ENCODE assay signal across 12 cellular contexts in the genomic region with DNA sequence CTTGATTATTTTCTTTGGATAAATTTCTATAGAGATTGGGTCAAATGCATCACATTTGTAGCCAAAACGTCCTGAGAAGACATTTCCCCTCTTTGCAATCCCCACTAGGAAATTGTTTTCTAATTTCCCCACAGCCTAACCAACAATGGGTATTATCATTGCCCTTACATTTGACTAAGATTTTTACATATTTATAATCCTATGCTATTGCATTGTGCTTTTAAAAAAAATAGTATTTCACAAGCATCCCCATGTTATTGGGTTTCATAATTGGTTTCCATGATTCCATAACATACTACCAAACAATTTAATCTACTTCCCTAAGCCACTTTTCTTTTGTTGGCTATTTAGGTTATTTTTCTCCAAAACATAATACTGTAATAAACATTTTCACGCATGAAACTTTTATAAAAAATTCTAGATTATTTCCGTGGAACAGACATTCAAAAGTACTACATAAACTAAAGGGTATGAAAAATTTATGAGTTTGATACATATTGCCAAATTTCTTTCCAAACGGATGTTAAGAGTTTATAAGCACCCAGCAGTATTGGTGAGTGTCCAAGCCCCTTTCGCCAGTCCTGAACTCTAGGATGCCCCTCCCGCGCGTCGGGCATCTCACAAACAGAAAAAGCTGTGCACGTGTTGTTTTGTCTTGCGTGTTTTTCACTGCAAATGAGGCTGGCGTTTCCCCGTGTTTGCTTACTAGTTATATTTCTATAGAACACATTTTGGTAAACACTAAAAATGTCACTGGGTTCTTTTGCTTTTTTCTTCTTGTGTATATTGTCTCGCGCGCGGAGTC. TPM values are rescaled to one million over a fixed set of nuclear protein-coding genes. Genes with fewer than 3 reads are reported as not detected.
DNase-seq lines count a peak whose midpoint lies in the region; ATAC-seq and TF ChIP-seq lines count a peak whose summit lies in the region.
"Had no signal": no experiment of that assay in that cellular context is flagged by ENCODE, and none has a peak within 500 bp of the region (broad histone marks: within the 10 kb centered on the region; RNA-seq: fewer than 3 reads in every experiment).

No MANE protein-coding gene starts in this region.

- CTCF ChIA-PET in activated CD8-positive, alpha-beta memory T cell treated with anti-CD3 and anti-CD28 coated beads, Interleukin-2, amount 10 ng/mL, durations not matched to agents 7 days and 5 days (lab: Charles Lee), result no interaction called here

- no peak overlapping the region for H3K9ac ChIP-seq in HUES6 (ENCODE audit: low read length)
- H3K9ac ChIP-seq: parathyroid adenoma, SK-N-SH had no signal

- ATAC-seq in activated CD8-positive, alpha-beta memory T cell treated with anti-CD3 and anti-CD28 coated beads, Interleukin-2, amount 10 ng/mL, durations not matched to agents 7 days and 5 days, result no peak
- ATAC-seq in HG03521 (IDR thresholded peaks at IDR 0.05; ENCODE audit: unreplicated experiment), result no peak
- no peak for ATAC-seq in HG03039 (IDR thresholded peaks at IDR 0.05; ENCODE audit: unreplicated experiment)
- ATAC-seq: activated CD4-positive, CD25-positive, alpha-beta regulatory T cell treated with anti-CD3 and anti-CD28 coated beads, Interleukin-2, amount 50 U/mL, for 24 hours had no signal

- TF ChIP-seq CTCF in brain (conservative IDR thresholded peaks at IDR 0.05) (no peak), osteocyte (IDR thresholded peaks at IDR 0.05) (no peak), tibial nerve (IDR thresholded peaks at IDR 0.05) (no peak)

- TF ChIP-seq EP300 in tibial nerve (IDR thresholded peaks at IDR 0.05), result peak in 1 of 2 donors; percentile 6

- H3K27ac ChIP-seq in HUES6 (ENCODE audit: low read depth, low read length) (no peak overlapping the region), tibial nerve (no peak overlapping the region)
- H3K27ac ChIP-seq: parathyroid adenoma, tibial artery had no signal

- 17 to 21% methylated on average over 17 of the region's 17 CpGs for WGBS in tibial nerve, 2 donors

- peak overlapping the region; percentile 19 for H3K4me3 Mint-ChIP-seq in activated CD8-positive, alpha-beta memory T cell treated with anti-CD3 and anti-CD28 coated beads, Interleukin-2, amount 10 ng/mL, durations not matched to agents 7 days and 5 days
- H3K4me3 Mint-ChIP-seq in brain (peak overlapping the region; percentile 66 to 85 (median 77)), osteocyte (ENCODE audit: unreplicated experiment) (peak overlapping the region; percentile 18)

- H3K27me3 Mint-ChIP-seq in activated CD8-positive, alpha-beta memory T cell treated with anti-CD3 and anti-CD28 coated beads, Interleukin-2, amount 10 ng/mL, durations not matched to agents 7 days and 5 days, result peaks cover 81% of the 10 kb centered on the region
- peaks cover 97% of the 10 kb centered on the region for H3K27me3 Mint-ChIP-seq in brain
- H3K27me3 Mint-ChIP-seq in osteocyte (ENCODE audit: unreplicated experiment), result peaks cover 71% of the 10 kb centered on the region

- H3K27me3 ChIP-seq in HUES6 (ENCODE audit: control insufficient read depth, insufficient read depth, low read length) (peaks cover 93% of the 10 kb centered on the region), tibial nerve (peaks cover 2 to 94% of the 10 kb centered on the region in 2 donors)

- no peak overlapping the region for H3K27ac Mint-ChIP-seq in activated CD8-positive, alpha-beta memory T cell treated with anti-CD3 and anti-CD28 coated beads, Interleukin-2, amount 10 ng/mL, durations not matched to agents 7 days and 5 days
- H3K27ac Mint-ChIP-seq in brain (no peak overlapping the region), osteocyte (ENCODE audit: unreplicated experiment) (no peak overlapping the region)

- no peaks in the 10 kb centered on the region for H3K9me3 Mint-ChIP-seq in activated CD8-positive, alpha-beta memory T cell treated with anti-CD3 and anti-CD28 coated beads, Interleukin-2, amount 10 ng/mL, durations not matched to agents 7 days and 5 days (ENCODE audit: low read depth)
- H3K9me3 Mint-ChIP-seq in brain (peaks cover 0 to 7% (median 0%) of the 10 kb centered on the region in 5 experiments), osteocyte (ENCODE audit: unreplicated experiment) (no peaks in the 10 kb centered on the region)

- peaks cover 18% of the 10 kb centered on the region for H3K4me1 Mint-ChIP-seq in activated CD8-positive, alpha-beta memory T cell treated with anti-CD3 and anti-CD28 coated beads, Interleukin-2, amount 10 ng/mL, durations not matched to agents 7 days and 5 days
- H3K4me1 Mint-ChIP-seq in brain, result peaks cover 16% of the 10 kb centered on the region
- peaks cover 10% of the 10 kb centered on the region for H3K4me1 Mint-ChIP-seq in osteocyte (ENCODE audit: unreplicated experiment)

- TF ChIP-seq POLR2A in tibial nerve (IDR thresholded peaks at IDR 0.05), result no peak

- no peaks in the 10 kb centered on the region for H3K9me3 ChIP-seq in HUES6 (ENCODE audit: control insufficient read depth, insufficient read depth, low read depth, low read length)
- H3K9me3 ChIP-seq in tibial nerve, result no peaks in the 10 kb centered on the region
- H3K9me3 ChIP-seq: SK-N-SH, tibial artery had no signal

- H3K4me3 ChIP-seq in HUES6 (ENCODE audit: low read depth, low read length) (0 out of 2 replicates have a peak overlapping the region, but pooled peaks have one; percentile 74), tibial nerve (no peak overlapping the region)

- no peaks in the 10 kb centered on the region for H3K36me3 Mint-ChIP-seq in activated CD8-positive, alpha-beta memory T cell treated with anti-CD3 and anti-CD28 coated beads, Interleukin-2, amount 10 ng/mL, durations not matched to agents 7 days and 5 days
- H3K36me3 Mint-ChIP-seq in brain (no peaks in the 10 kb centered on the region), osteocyte (ENCODE audit: unreplicated experiment) (no peaks in the 10 kb centered on the region)

- no peak for DNase-seq in activated CD8-positive, alpha-beta memory T cell treated with anti-CD3 and anti-CD28 coated beads, Interleukin-2, amount 10 ng/mL, durations not matched to agents 7 days and 5 days
- no peak for DNase-seq in activated CD8-positive, alpha-beta memory T cell treated with anti-CD3 and anti-CD28 coated beads, Interleukin-2, amount 50 U/mL, for 4 hours
- no peak for DNase-seq in osteocyte (ENCODE audit: extremely low spot score, unreplicated experiment)
- DNase-seq in tibial nerve (ENCODE audit: low spot score in 2 of 2), result no peak
- DNase-seq: SK-N-SH had no signal

- H3K4me1 ChIP-seq in HUES6 (ENCODE audit: control insufficient read depth, insufficient read depth, low read length), result peaks cover 13% of the 10 kb centered on the region
- H3K4me1 ChIP-seq in tibial nerve, result peaks cover 0 to 45% (median 27%) of the 10 kb centered on the region in 4 donors
- H3K4me1 ChIP-seq: parathyroid adenoma had no signal

- no peaks in the 10 kb centered on the region for H3K36me3 ChIP-seq in HUES6 (ENCODE audit: control insufficient read depth, insufficient read depth, low read length)
- H3K36me3 ChIP-seq in tibial nerve, result no peaks in the 10 kb centered on the region
- H3K36me3 ChIP-seq: tibial artery had no signal

RNA-seq across cellular contexts. Expression of gene LHX4, which starts 2.0 kb away (rescaled TPM):
- total RNA-seq in activated CD8-positive, alpha-beta memory T cell treated with anti-CD3 and anti-CD28 coated beads, Interleukin-2, amount 10 ng/mL, durations not matched to agents 7 days and 5 days, result not detected
- polyA plus RNA-seq in brain (ENCODE audit: insufficient read depth, low read depth, low replicate concordance), result 0.19 TPM
- total RNA-seq in osteocyte (0.70 and 0.78 TPM in 2 replicates), tibial nerve (not detected)
- polyA plus RNA-seq: SK-N-SH had no signal

Comparison
In these comparisons a context has a peak if more than half of its experiments do, and no peak if none do; other contexts are left out.
1. H3K4me3 Mint-ChIP-seq: peak in every context shown above with its lines; median percentile 77 in brain; 19 in activated CD8-positive, alpha-beta memory T cell treated with anti-CD3 and anti-CD28 coated beads, Interleukin-2, amount 10 ng/mL, durations not matched to agents 7 days and 5 days; 18 in osteocyte.